ENCODE assay signal across 1 cellular context in the genomic region with DNA sequence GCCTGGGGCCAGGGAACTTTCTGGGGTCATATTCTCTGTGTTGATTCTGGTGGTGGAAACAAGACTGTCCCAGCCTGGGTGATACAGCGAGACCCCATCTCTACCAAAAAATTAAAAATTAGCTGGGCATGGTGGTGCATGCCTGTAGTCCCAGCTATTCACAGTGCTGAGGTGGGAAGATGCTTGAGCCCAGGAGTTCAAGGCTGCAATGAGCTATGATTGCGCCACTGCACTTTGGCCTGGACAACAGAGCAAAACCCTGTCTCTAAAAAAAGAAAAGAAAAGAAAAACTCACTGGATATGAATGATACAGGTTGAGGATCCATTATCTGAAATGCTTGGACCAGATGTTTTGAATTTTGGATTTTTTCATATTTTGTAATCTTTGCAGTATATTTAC.
A peak's percentile ranks its signal among the peaks of the same experiment; 100 is the strongest.
TF ChIP-seq lines count a peak whose summit lies in the region.

No MANE protein-coding gene starts in this region.

TF ChIP-seq in HepG2, 621 proteins besides CTCF, POLR2A, EP300 and RAD21 (continued from another document and continues in another):
- TF ChIP-seq LRRFIP1 (CRISPR knock-in tag; conservative IDR thresholded peaks at IDR 0.05), result no peak
- TF ChIP-seq TFDP2 (CRISPR knock-in tag; IDR thresholded peaks at IDR 0.05), result no peak
- TF ChIP-seq MYC (CRISPR knock-in tag; IDR thresholded peaks at IDR 0.05; ENCODE audit: borderline replicate concordance), result no peak
- TF ChIP-seq DNMT3B (CRISPR knock-in tag; conservative IDR thresholded peaks at IDR 0.05), result no peak
- TF ChIP-seq ZNF660 (CRISPR knock-in tag; IDR thresholded peaks at IDR 0.05; ENCODE audit: borderline replicate concordance, low read depth), result no peak
- TF ChIP-seq, protein P1, sequence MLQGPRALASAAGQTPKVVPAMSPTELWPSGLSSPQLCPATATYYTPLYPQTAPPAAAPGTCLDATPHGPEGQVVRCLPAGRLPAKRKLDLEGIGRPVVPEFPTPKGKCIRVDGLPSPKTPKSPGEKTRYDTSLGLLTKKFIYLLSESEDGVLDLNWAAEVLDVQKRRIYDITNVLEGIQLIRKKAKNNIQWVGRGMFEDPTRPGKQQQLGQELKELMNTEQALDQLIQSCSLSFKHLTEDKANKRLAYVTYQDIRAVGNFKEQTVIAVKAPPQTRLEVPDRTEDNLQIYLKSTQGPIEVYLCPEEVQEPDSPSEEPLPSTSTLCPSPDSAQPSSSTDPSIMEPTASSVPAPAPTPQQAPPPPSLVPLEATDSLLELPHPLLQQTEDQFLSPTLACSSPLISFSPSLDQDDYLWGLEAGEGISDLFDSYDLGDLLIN (CRISPR knock-in tag; IDR thresholded peaks at IDR 0.05; ENCODE audit: borderline replicate concordance), result no peak
- peak; percentile 40; the same call in 1 of the 2 replicates for TF ChIP-seq NR2C2 (CRISPR knock-in tag; IDR thresholded peaks at IDR 0.05; ENCODE audit: borderline replicate concordance)
- peak; percentile 90 for TF ChIP-seq CEBPG (CRISPR knock-in tag; IDR thresholded peaks at IDR 0.05)
- peak; percentile 77; the same call in 1 of the 2 replicates for TF ChIP-seq ZNF710 (CRISPR knock-in tag; IDR thresholded peaks at IDR 0.05; ENCODE audit: borderline replicate concordance)
- no peak for TF ChIP-seq ZNF547 (CRISPR knock-in tag; IDR thresholded peaks at IDR 0.05)
- TF ChIP-seq RARA (CRISPR knock-in tag; IDR thresholded peaks at IDR 0.05), result peak; percentile 72
- TF ChIP-seq LCORL (IDR thresholded peaks at IDR 0.05), result no peak
- peak; percentile 47; the same call in 1 of the 2 replicates for TF ChIP-seq LCORL (CRISPR knock-in tag; IDR thresholded peaks at IDR 0.05)
- no peak for TF ChIP-seq ZNF589 (CRISPR knock-in tag; conservative IDR thresholded peaks at IDR 0.05)
- TF ChIP-seq GABPA (IDR thresholded peaks at IDR 0.05; ENCODE audit: low read depth, low read length), result no peak
- no peak for TF ChIP-seq GABPA (CRISPR knock-in tag; IDR thresholded peaks at IDR 0.05; ENCODE audit: low read depth)
- TF ChIP-seq NR2F1 (CRISPR knock-in tag; IDR thresholded peaks at IDR 0.05), result 0 out of 4 replicates have a peak, but pooled peaks of 1 of the 2 experiments have one; percentile 27
- TF ChIP-seq SPEN (CRISPR knock-in tag; IDR thresholded peaks at IDR 0.05; ENCODE audit: low read depth), result no peak
- TF ChIP-seq ZNF609 (CRISPR knock-in tag; IDR thresholded peaks at IDR 0.05; ENCODE audit: borderline replicate concordance), result no peak
- 0 out of 2 replicates have a peak, but pooled peaks have one; percentile 55 for TF ChIP-seq DPF2 (CRISPR knock-in tag; IDR thresholded peaks at IDR 0.05; ENCODE audit: borderline replicate concordance, low read depth)
- TF ChIP-seq, protein P2, sequence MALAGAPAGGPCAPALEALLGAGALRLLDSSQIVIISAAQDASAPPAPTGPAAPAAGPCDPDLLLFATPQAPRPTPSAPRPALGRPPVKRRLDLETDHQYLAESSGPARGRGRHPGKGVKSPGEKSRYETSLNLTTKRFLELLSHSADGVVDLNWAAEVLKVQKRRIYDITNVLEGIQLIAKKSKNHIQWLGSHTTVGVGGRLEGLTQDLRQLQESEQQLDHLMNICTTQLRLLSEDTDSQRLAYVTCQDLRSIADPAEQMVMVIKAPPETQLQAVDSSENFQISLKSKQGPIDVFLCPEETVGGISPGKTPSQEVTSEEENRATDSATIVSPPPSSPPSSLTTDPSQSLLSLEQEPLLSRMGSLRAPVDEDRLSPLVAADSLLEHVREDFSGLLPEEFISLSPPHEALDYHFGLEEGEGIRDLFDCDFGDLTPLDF (CRISPR knock-in tag; IDR thresholded peaks at IDR 0.05), result 0 out of 2 replicates have a peak, but pooled peaks have one; percentile 20
- TF ChIP-seq, protein P3, sequence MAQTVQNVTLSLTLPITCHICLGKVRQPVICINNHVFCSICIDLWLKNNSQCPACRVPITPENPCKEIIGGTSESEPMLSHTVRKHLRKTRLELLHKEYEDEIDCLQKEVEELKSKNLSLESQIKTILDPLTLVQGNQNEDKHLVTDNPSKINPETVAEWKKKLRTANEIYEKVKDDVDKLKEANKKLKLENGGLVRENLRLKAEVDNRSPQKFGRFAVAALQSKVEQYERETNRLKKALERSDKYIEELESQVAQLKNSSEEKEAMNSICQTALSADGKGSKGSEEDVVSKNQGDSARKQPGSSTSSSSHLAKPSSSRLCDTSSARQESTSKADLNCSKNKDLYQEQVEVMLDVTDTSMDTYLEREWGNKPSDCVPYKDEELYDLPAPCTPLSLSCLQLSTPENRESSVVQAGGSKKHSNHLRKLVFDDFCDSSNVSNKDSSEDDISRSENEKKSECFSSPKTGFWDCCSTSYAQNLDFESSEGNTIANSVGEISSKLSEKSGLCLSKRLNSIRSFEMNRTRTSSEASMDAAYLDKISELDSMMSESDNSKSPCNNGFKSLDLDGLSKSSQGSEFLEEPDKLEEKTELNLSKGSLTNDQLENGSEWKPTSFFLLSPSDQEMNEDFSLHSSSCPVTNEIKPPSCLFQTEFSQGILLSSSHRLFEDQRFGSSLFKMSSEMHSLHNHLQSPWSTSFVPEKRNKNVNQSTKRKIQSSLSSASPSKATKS (CRISPR knock-in tag; IDR thresholded peaks at IDR 0.05), result no peak
- TF ChIP-seq SALL1 (CRISPR knock-in tag; IDR thresholded peaks at IDR 0.05), result peak; percentile 64
- no peak for TF ChIP-seq ZNF766 (CRISPR knock-in tag; IDR thresholded peaks at IDR 0.05; ENCODE audit: borderline replicate concordance)
- TF ChIP-seq ZNF724P (CRISPR knock-in tag; IDR thresholded peaks at IDR 0.05; ENCODE audit: borderline replicate concordance), result no peak
- TF ChIP-seq ZKSCAN1 (IDR thresholded peaks at IDR 0.05; ENCODE audit: low read length), result no peak
- TF ChIP-seq, protein P4, sequence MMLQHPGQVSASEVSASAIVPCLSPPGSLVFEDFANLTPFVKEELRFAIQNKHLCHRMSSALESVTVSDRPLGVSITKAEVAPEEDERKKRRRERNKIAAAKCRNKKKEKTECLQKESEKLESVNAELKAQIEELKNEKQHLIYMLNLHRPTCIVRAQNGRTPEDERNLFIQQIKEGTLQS (CRISPR knock-in tag; IDR thresholded peaks at IDR 0.05), result no peak
- TF ChIP-seq SNAPC5 (CRISPR knock-in tag; IDR thresholded peaks at IDR 0.05; ENCODE audit: borderline replicate concordance), result no peak
- no peak for TF ChIP-seq SOX6 (IDR thresholded peaks at IDR 0.05)
- peak; percentile 24; the same call in 1 of the 2 replicates for TF ChIP-seq SOX6 (CRISPR knock-in tag; IDR thresholded peaks at IDR 0.05)
- TF ChIP-seq, protein P5, sequence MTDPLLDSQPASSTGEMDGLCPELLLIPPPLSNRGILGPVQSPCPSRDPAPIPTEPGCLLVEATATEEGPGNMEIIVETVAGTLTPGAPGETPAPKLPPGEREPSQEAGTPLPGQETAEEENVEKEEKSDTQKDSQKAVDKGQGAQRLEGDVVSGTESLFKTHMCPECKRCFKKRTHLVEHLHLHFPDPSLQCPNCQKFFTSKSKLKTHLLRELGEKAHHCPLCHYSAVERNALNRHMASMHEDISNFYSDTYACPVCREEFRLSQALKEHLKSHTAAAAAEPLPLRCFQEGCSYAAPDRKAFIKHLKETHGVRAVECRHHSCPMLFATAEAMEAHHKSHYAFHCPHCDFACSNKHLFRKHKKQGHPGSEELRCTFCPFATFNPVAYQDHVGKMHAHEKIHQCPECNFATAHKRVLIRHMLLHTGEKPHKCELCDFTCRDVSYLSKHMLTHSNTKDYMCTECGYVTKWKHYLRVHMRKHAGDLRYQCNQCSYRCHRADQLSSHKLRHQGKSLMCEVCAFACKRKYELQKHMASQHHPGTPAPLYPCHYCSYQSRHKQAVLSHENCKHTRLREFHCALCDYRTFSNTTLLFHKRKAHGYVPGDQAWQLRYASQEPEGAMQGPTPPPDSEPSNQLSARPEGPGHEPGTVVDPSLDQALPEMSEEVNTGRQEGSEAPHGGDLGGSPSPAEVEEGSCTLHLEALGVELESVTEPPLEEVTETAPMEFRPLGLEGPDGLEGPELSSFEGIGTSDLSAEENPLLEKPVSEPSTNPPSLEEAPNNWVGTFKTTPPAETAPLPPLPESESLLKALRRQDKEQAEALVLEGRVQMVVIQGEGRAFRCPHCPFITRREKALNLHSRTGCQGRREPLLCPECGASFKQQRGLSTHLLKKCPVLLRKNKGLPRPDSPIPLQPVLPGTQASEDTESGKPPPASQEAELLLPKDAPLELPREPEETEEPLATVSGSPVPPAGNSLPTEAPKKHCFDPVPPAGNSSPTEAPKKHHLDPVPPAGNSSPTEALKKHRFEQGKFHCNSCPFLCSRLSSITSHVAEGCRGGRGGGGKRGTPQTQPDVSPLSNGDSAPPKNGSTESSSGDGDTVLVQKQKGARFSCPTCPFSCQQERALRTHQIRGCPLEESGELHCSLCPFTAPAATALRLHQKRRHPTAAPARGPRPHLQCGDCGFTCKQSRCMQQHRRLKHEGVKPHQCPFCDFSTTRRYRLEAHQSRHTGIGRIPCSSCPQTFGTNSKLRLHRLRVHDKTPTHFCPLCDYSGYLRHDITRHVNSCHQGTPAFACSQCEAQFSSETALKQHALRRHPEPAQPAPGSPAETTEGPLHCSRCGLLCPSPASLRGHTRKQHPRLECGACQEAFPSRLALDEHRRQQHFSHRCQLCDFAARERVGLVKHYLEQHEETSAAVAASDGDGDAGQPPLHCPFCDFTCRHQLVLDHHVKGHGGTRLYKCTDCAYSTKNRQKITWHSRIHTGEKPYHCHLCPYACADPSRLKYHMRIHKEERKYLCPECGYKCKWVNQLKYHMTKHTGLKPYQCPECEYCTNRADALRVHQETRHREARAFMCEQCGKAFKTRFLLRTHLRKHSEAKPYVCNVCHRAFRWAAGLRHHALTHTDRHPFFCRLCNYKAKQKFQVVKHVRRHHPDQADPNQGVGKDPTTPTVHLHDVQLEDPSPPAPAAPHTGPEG (CRISPR knock-in tag; IDR thresholded peaks at IDR 0.05), result no peak
- no peak for TF ChIP-seq CBFB (CRISPR knock-in tag; IDR thresholded peaks at IDR 0.05)
- TF ChIP-seq JDP2 (CRISPR knock-in tag; IDR thresholded peaks at IDR 0.05; ENCODE audit: borderline replicate concordance), result no peak
